In the genomic region with DNA sequence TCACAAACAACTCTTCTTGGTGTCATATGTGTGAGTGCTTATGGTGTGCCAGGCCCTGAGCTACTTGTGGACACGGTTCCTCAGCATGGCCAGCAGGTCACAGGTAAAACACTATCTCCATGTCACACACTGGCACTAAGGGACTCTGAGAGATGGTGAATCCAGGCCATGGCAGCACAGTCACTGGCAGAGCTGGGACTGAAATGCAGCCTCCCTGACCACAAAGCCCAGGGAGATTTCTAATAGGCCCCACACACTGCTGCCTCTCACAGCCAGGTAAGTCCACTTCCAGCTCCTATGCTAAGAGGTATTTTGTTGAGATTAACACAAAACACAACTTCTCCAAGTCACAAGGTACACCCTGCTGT, we compare ENCODE assay signal across 18 cellular contexts.
A peak's percentile ranks its signal among the peaks of the same experiment; 100 is the strongest.
DNase-seq lines count a peak whose midpoint lies in the region; ATAC-seq and TF ChIP-seq lines count a peak whose summit lies in the region.
"Had no signal": no experiment of that assay in that cellular context is flagged by ENCODE, and none has a peak within 500 bp of the region (broad histone marks: within the 10 kb centered on the region; RNA-seq: fewer than 3 reads in every experiment).

No MANE protein-coding gene starts in this region.

- WGBS in esophagus muscularis mucosa, result 100% methylated on average over 1 of the region's 1 CpG
- WGBS in stomach, 5 donors, result 79 to 100% (median 94%) methylated on average over 1 of the region's 1 CpG

- TF ChIP-seq EP300 in esophagus muscularis mucosa (IDR thresholded peaks at IDR 0.05), result no peak
- TF ChIP-seq EP300 in stomach (IDR thresholded peaks at IDR 0.05), result no peak

- H3K9me3 ChIP-seq in RWPE2 (ENCODE audit: severe bottlenecking) (no peaks in the 10 kb centered on the region), esophagus muscularis mucosa (no peaks in the 10 kb centered on the region), stomach (no peaks in the 10 kb centered on the region), neural progenitor cell (ENCODE audit: low read depth) (no peaks in the 10 kb centered on the region)
- H3K9me3 ChIP-seq: HAP-1 had no signal

- DNase-seq in activated CD8-positive, alpha-beta T cell treated with anti-CD3 and anti-CD28 coated beads for 36 hours, result no peak
- no peak for DNase-seq in activated CD8-positive, alpha-beta T cell treated with anti-CD3 and anti-CD28 coated beads, Interleukin-2, amount 10 ng/mL, durations not matched to agents 7 days and 5 days
- DNase-seq in RWPE2 (ENCODE audit: low spot score) (no peak), esophagus muscularis mucosa (ENCODE audit: extremely low spot score) (peak; percentile 72), stomach (no peak), neural progenitor cell (ENCODE audit: low spot score) (no peak), EL (no peak), medulla oblongata (ENCODE audit: extremely low spot score) (no peak)
- DNase-seq: activated naive CD4-positive, alpha-beta T cell; caudate nucleus; COR-L47; GF-D8; KG1; naive B cell; NCI-H1436; NCI-H524 had no signal

- peak; percentile 4 for ATAC-seq in activated CD8-positive, alpha-beta T cell treated with anti-CD3 and anti-CD28 coated beads for 36 hours
- ATAC-seq in activated CD8-positive, alpha-beta T cell treated with anti-CD3 and anti-CD28 coated beads, Interleukin-2, amount 10 ng/mL, durations not matched to agents 7 days and 5 days, result no peak
- ATAC-seq in RWPE2 (ENCODE audit: low read depth), result no peak

- H3K4me3 ChIP-seq in RWPE2 (ENCODE audit: severe bottlenecking), result no peak overlapping the region
- H3K4me3 ChIP-seq in esophagus muscularis mucosa, result no peak overlapping the region
- no peak overlapping the region for H3K4me3 ChIP-seq in stomach
- H3K4me3 ChIP-seq in neural progenitor cell, result no peak overlapping the region
- H3K4me3 ChIP-seq: HAP-1 had no signal

- peak overlapping the region; percentile 64 for H3K27ac Mint-ChIP-seq in activated CD8-positive, alpha-beta T cell treated with anti-CD3 and anti-CD28 coated beads for 36 hours
- no peak overlapping the region for H3K27ac Mint-ChIP-seq in activated CD8-positive, alpha-beta T cell treated with anti-CD3 and anti-CD28 coated beads, Interleukin-2, amount 10 ng/mL, durations not matched to agents 7 days and 5 days
- no peak overlapping the region for H3K27ac Mint-ChIP-seq in neural progenitor cell
- H3K27ac Mint-ChIP-seq: naive B cell had no signal

- peak overlapping the region; percentile 98 for H3K27ac ChIP-seq in RWPE2 (ENCODE audit: poor library complexity, severe bottlenecking)
- H3K27ac ChIP-seq in esophagus muscularis mucosa (replicated peaks in 1 of 4), result peak overlapping the region in 2 of 4 donors; percentile 16 to 32
- H3K27ac ChIP-seq in stomach, result peak overlapping the region; percentile 28 to 58 (median 47)
- no peak overlapping the region for H3K27ac ChIP-seq in neural progenitor cell

- TF ChIP-seq CTCF in activated CD8-positive, alpha-beta T cell treated with anti-CD3 and anti-CD28 coated beads for 36 hours (IDR thresholded peaks at IDR 0.05), result no peak
- TF ChIP-seq CTCF in RWPE2 (IDR thresholded peaks at IDR 0.05; ENCODE audit: poor library complexity, severe bottlenecking) (no peak), esophagus muscularis mucosa (IDR thresholded peaks at IDR 0.05) (no peak), stomach (IDR thresholded peaks at IDR 0.05) (no peak), neural progenitor cell (IDR thresholded peaks at IDR 0.05) (no peak)

- POLR2A ChIA-PET in activated CD8-positive, alpha-beta T cell treated with anti-CD3 and anti-CD28 coated beads for 36 hours (lab: Charles Lee), result interaction anchor here (1.1 to 1.7 kb wide), 7 partner anchors 15 to 117 kb away, joined by 3 to 13 read pairs (median 4); a partner anchor contains a TSS
- POLR2A ChIA-PET in activated CD8-positive, alpha-beta T cell treated with anti-CD3 and anti-CD28 coated beads, Interleukin-2, amount 10 ng/mL, durations not matched to agents 7 days and 5 days (lab: Charles Lee), result no interaction called here

- H3K36me3 ChIP-seq in RWPE2 (ENCODE audit: low read depth), result peaks cover 26% of the 10 kb centered on the region
- H3K36me3 ChIP-seq in esophagus muscularis mucosa, result peaks cover 0 to 33% (median 22%) of the 10 kb centered on the region in 4 donors
- H3K36me3 ChIP-seq in stomach, result peaks cover 5 to 25% (median 17%) of the 10 kb centered on the region in 4 donors
- H3K36me3 ChIP-seq in neural progenitor cell, result no peaks in the 10 kb centered on the region

- no peak overlapping the region for H2AFZ ChIP-seq in neural progenitor cell (replicated peaks)

- H3K36me3 Mint-ChIP-seq in activated CD8-positive, alpha-beta T cell treated with anti-CD3 and anti-CD28 coated beads for 36 hours (ENCODE audit: low read depth), result no peaks in the 10 kb centered on the region
- peaks cover 7% of the 10 kb centered on the region for H3K36me3 Mint-ChIP-seq in activated CD8-positive, alpha-beta T cell treated with anti-CD3 and anti-CD28 coated beads, Interleukin-2, amount 10 ng/mL, durations not matched to agents 7 days and 5 days (ENCODE audit: low read depth)
- H3K36me3 Mint-ChIP-seq in neural progenitor cell, result peaks cover 31% of the 10 kb centered on the region
- H3K36me3 Mint-ChIP-seq: naive B cell had no signal

- H3K4me2 ChIP-seq in neural progenitor cell, result no peak overlapping the region

- no peaks in the 10 kb centered on the region for H3K9me3 Mint-ChIP-seq in activated CD8-positive, alpha-beta T cell treated with anti-CD3 and anti-CD28 coated beads for 36 hours
- no peaks in the 10 kb centered on the region for H3K9me3 Mint-ChIP-seq in activated CD8-positive, alpha-beta T cell treated with anti-CD3 and anti-CD28 coated beads, Interleukin-2, amount 10 ng/mL, durations not matched to agents 7 days and 5 days (ENCODE audit: insufficient read depth)
- H3K9me3 Mint-ChIP-seq in neural progenitor cell, result peaks cover 1% of the 10 kb centered on the region
- H3K9me3 Mint-ChIP-seq: T-helper 1 cell treated with Interleukin-12 subunit alpha and Interleukin-12 subunit beta and Interleukin-4 antibody, amounts not matched to agents 30 μg/mL and 1 μg/mL, for 36 hours had no signal

- peaks cover 20% of the 10 kb centered on the region for H3K4me1 Mint-ChIP-seq in activated CD8-positive, alpha-beta T cell treated with anti-CD3 and anti-CD28 coated beads for 36 hours (ENCODE audit: low read depth)
- peaks cover 23% of the 10 kb centered on the region for H3K4me1 Mint-ChIP-seq in activated CD8-positive, alpha-beta T cell treated with anti-CD3 and anti-CD28 coated beads, Interleukin-2, amount 10 ng/mL, durations not matched to agents 7 days and 5 days (ENCODE audit: low read depth)
- H3K4me1 Mint-ChIP-seq in neural progenitor cell, result no peaks in the 10 kb centered on the region

- H3K27me3 ChIP-seq in RWPE2 (ENCODE audit: insufficient read depth, poor library complexity, severe bottlenecking) (no peaks in the 10 kb centered on the region), esophagus muscularis mucosa (no peaks in the 10 kb centered on the region), stomach (no peaks in the 10 kb centered on the region), neural progenitor cell (no peaks in the 10 kb centered on the region)

- H3K4me3 Mint-ChIP-seq in activated CD8-positive, alpha-beta T cell treated with anti-CD3 and anti-CD28 coated beads for 36 hours, result no peak overlapping the region
- H3K4me3 Mint-ChIP-seq in activated CD8-positive, alpha-beta T cell treated with anti-CD3 and anti-CD28 coated beads, Interleukin-2, amount 10 ng/mL, durations not matched to agents 7 days and 5 days, result no peak overlapping the region
- H3K4me3 Mint-ChIP-seq in neural progenitor cell, result no peak overlapping the region
- H3K4me3 Mint-ChIP-seq: naive B cell; T-helper 1 cell treated with Interleukin-12 subunit alpha and Interleukin-12 subunit beta and Interleukin-4 antibody, amounts not matched to agents 30 μg/mL and 1 μg/mL, for 36 hours had no signal

- no peaks in the 10 kb centered on the region for H3K27me3 Mint-ChIP-seq in activated CD8-positive, alpha-beta T cell treated with anti-CD3 and anti-CD28 coated beads for 36 hours
- H3K27me3 Mint-ChIP-seq in activated CD8-positive, alpha-beta T cell treated with anti-CD3 and anti-CD28 coated beads, Interleukin-2, amount 10 ng/mL, durations not matched to agents 7 days and 5 days (ENCODE audit: low read depth), result no peaks in the 10 kb centered on the region
- peaks cover 4% of the 10 kb centered on the region for H3K27me3 Mint-ChIP-seq in neural progenitor cell (ENCODE audit: insufficient read depth, low read depth)

- no peaks in the 10 kb centered on the region for H4K20me1 ChIP-seq in neural progenitor cell (ENCODE audit: low read depth)

- no peaks in the 10 kb centered on the region for H3K79me2 ChIP-seq in neural progenitor cell (ENCODE audit: low read depth)

- peaks cover 49% of the 10 kb centered on the region for H3K4me1 ChIP-seq in RWPE2 (ENCODE audit: insufficient read depth, poor library complexity, severe bottlenecking)
- peaks cover 0 to 17% (median 8%) of the 10 kb centered on the region in 4 donors for H3K4me1 ChIP-seq in esophagus muscularis mucosa
- peaks cover 20 to 34% (median 22%) of the 10 kb centered on the region in 4 donors for H3K4me1 ChIP-seq in stomach
- H3K4me1 ChIP-seq in neural progenitor cell, result no peaks in the 10 kb centered on the region
- H3K4me1 ChIP-seq: HAP-1 had no signal

- no peak overlapping the region for H3K9ac ChIP-seq in neural progenitor cell

- H3F3A ChIP-seq in neural progenitor cell (ENCODE audit: low read depth), result no peaks in the 10 kb centered on the region

- TF ChIP-seq POLR2A in esophagus muscularis mucosa (IDR thresholded peaks at IDR 0.05; ENCODE audit: low read depth), result no peak
- no peak for TF ChIP-seq POLR2A in stomach (IDR thresholded peaks at IDR 0.05)

- CTCF ChIA-PET in activated CD8-positive, alpha-beta T cell treated with anti-CD3 and anti-CD28 coated beads for 36 hours (lab: Charles Lee), result interaction anchor here (0.7 to 2.9 kb wide), 12 partner anchors 11 to 119 kb away, joined by 3 to 11 read pairs (median 4); no protein-coding TSS in a partner anchor
- CTCF ChIA-PET in activated CD8-positive, alpha-beta T cell treated with anti-CD3 and anti-CD28 coated beads, Interleukin-2, amount 10 ng/mL, durations not matched to agents 7 days and 5 days (lab: Charles Lee), result interaction anchor here (1.3 to 2.7 kb wide), 3 partner anchors 10 to 238 kb away, joined by 3 to 15 read pairs (median 4); no protein-coding TSS in a partner anchor

- intact Hi-C loops in activated CD8-positive, alpha-beta T cell treated with anti-CD3 and anti-CD28 coated beads for 36 hours (cut with micrococcal nuclease), result no loop called here
- intact Hi-C loops in esophagus muscularis mucosa (cut with DNase I), result no loop called here
- intact Hi-C loops in stomach (cut with DNase I; ENCODE audit: low total_unique reads), result no loop called here
